In the genomic region with DNA sequence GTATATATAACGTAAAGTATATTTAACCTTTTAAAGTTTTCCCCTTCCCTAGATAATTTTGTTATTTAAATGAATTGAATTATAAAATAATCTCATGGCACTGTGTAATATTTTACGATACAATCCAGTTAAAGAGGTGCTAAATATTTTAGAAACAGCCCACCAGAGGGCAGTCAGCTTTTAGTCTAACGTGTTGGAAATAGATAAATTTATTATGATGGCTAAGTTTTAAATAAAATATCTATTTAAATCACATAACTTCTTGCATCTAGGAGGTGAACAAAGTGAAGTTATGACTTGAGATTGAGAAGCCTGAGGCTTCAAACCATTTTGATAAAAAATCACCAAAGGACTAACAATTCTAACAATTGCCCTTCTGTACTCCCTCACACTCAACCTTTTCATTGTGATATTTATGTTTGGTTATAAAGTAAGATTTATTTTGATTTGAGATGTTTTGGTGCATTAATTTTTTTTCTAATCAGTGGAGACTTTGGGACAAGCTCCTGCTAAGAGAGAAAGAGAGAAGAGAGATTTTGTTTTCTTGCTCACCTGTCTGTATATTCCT, we compare ENCODE assay signal across 8 cellular contexts.
A peak's percentile ranks its signal among the peaks of the same experiment; 100 is the strongest.
DNase-seq lines count a peak whose midpoint lies in the region; ATAC-seq, FAIRE-seq and TF ChIP-seq lines count a peak whose summit lies in the region.

No MANE protein-coding gene starts in this region.

- SMC1A ChIA-PET in GM12878 (lab: Charles Lee; ENCODE audit: uncharacterized antibody, unreplicated experiment): interaction anchor here (0.6 to 10.1 kb wide), 43 partner anchors 10 to 827 kb away, joined by 3 to 57 read pairs (median 4); no protein-coding TSS in a partner anchor

- no peak overlapping the region for H2AFZ ChIP-seq in GM12878 (ENCODE audit: control insufficient read depth, low read depth, low read length)

- H3K79me2 ChIP-seq in GM12878 (ENCODE audit: control insufficient read depth, insufficient read depth, low read length): no peaks in the 10 kb centered on the region

- H3K9me3 ChIP-seq in GM12878 (replicated peaks; ENCODE audit: control insufficient read depth, insufficient read depth, low read length): no peaks in the 10 kb centered on the region
- no peaks in the 10 kb centered on the region for H3K9me3 ChIP-seq in lung (ENCODE audit: control insufficient read depth in 2 of 2, insufficient read depth in 1 of 2, low read length in 1 of 2)

- FAIRE-seq in GM12878 (lab: Jason Lieb, UNC): no peak

- H3K4me1 ChIP-seq in GM12878 (ENCODE audit: control insufficient read depth, insufficient read depth, low read length): no peaks in the 10 kb centered on the region
- no peaks in the 10 kb centered on the region for H3K4me1 ChIP-seq in lung (ENCODE audit: control insufficient read depth in 2 of 2, insufficient read depth in 2 of 2, low read length in 2 of 2)

- no peak for TF ChIP-seq EP300 in GM12878 (IDR thresholded peaks at IDR 0.05; ENCODE audit: borderline replicate concordance in 1 of 2, control insufficient read depth in 1 of 2, low read depth in 2 of 2, low read length in 2 of 2)

- H3K36me3 ChIP-seq in GM12878 (ENCODE audit: control insufficient read depth in 2 of 2, insufficient read depth in 2 of 2, low read length in 1 of 2) (no peaks in the 10 kb centered on the region), lung (ENCODE audit: control insufficient read depth in 2 of 2, insufficient read depth in 2 of 2, low read length in 2 of 2) (no peaks in the 10 kb centered on the region)

- RAD21 ChIA-PET in GM12878 (lab: Charles Lee; ENCODE audit: unreplicated experiment): interaction anchor here (0.7 to 5.9 kb wide), 27 partner anchors 8 to 946 kb away, joined by 3 to 44 read pairs (median 3); a partner anchor contains a TSS

- intact Hi-C loops in GM12878 (cut with micrococcal nuclease; ENCODE audit: unreplicated experiment): loop anchor here (1.0 to 10.0 kb wide), 7 partner anchors 170 to 1512 kb away; no protein-coding TSS in a partner anchor

- H3K27me3 ChIP-seq in GM12878 (replicated peaks in 1 of 2; ENCODE audit: control insufficient read depth in 2 of 2, insufficient read depth in 2 of 2, low read length in 1 of 2) (peaks cover 0 to 10% of the 10 kb centered on the region in 2 experiments; a peak in 2 of 4 replicates), lung (ENCODE audit: control insufficient read depth, insufficient read depth) (no peaks in the 10 kb centered on the region)

- no TSS peak for BruUV-seq in GM12878 (replicated peaks; lab: Mats Ljungman, UMichigan)

- in situ Hi-C loops in GM12878 (cut with MboI): loop anchor here (5.0 to 10.0 kb wide), 5 partner anchors 251 to 748 kb away; no protein-coding TSS in a partner anchor

- POLR2A ChIA-PET in GM12878 (lab: Charles Lee): interaction anchor here (0.8 kb wide), 1 partner anchor 38 kb away, joined by 4 read pairs; no protein-coding TSS in a partner anchor

- TF ChIP-seq RAD21 in GM12878 (IDR thresholded peaks at IDR 0.05; ENCODE audit: insufficient read depth, low read depth, low read length): peak; percentile 88

- H3K4me2 ChIP-seq in GM12878 (ENCODE audit: control insufficient read depth, insufficient read depth): no peak overlapping the region

- ATAC-seq in GM12878: peak; percentile 55; the same call in 2 of the 3 replicates
- no peak for ATAC-seq in lung (ENCODE audit: insufficient read depth, low FRiP score)
- ATAC-seq in GM19395 (IDR thresholded peaks at IDR 0.05; ENCODE audit: unreplicated experiment): no peak
- no peak for ATAC-seq in HG03342 (IDR thresholded peaks at IDR 0.05; ENCODE audit: unreplicated experiment)

- WGBS in GM12878 (ENCODE audit: insufficient coverage, insufficient replicate concordance, low lambda C conversion rate, missing lambda C conversion rate): 0% methylated on average over 3 of the region's 3 CpGs
- 7 to 15% methylated on average over 3 of the region's 3 CpGs for WGBS in lung, 2 donors

- TF ChIP-seq POLR2A in GM12878 (IDR thresholded peaks at IDR 0.05; ENCODE audit: low read depth, low read length): no peak

- H3K27ac ChIP-seq in C4-2B (no peak overlapping the region), GM12878 (ENCODE audit: control insufficient read depth, insufficient read depth) (no peak overlapping the region), lung (ENCODE audit: low read depth in 1 of 2, low read length in 1 of 2) (no peak overlapping the region)

- TF ChIP-seq CTCF in C4-2B (conservative IDR thresholded peaks at IDR 0.05) (peak; percentile 79), GM12873 (IDR thresholded peaks at IDR 0.05; ENCODE audit: insufficient read depth, low read depth, low read length, missing control alignments) (peak; percentile 32), GM12878 (IDR thresholded peaks at IDR 0.05 in 2 of 3, conservative IDR thresholded peaks at IDR 0.05 in 1 of 3; ENCODE audit: control insufficient read depth in 2 of 3, extremely low read depth in 1 of 3, insufficient read depth in 1 of 3, low read depth in 3 of 3, low read length in 3 of 3) (peak; percentile 29 to 59 (median 30); a peak in 3 of 6 replicates), lung (IDR thresholded peaks at IDR 0.05; ENCODE audit: control extremely low read depth, extremely low read depth) (peak; percentile 6)

- CTCF ChIA-PET in GM12878 (lab: Yijun Ruan, JAX): interaction anchor here (0.6 to 7.3 kb wide), 27 partner anchors 12 to 827 kb away, joined by 3 to 66 read pairs (median 4); no protein-coding TSS in a partner anchor

- peak; percentile 6 for DNase-seq in NCI-H446 treated with DMSO at 0.1 percent for 48 hours (lab: John Stamatoyannopoulos, UW)
- no peak for DNase-seq in GM12878 (ENCODE audit: low read depth, low spot score)
- DNase-seq in lung (ENCODE audit: low spot score): no peak
- no peak for DNase-seq in 8988T

- no peaks in the 10 kb centered on the region for H4K20me1 ChIP-seq in GM12878 (ENCODE audit: control insufficient read depth, insufficient read depth)

- H3K4me3 ChIP-seq in GM12878: no peak overlapping the region
- H3K4me3 ChIP-seq in lung: no peak overlapping the region

- H3K9ac ChIP-seq in GM12878 (ENCODE audit: control insufficient read depth, insufficient read depth, low read length): no peak overlapping the region

TF ChIP-seq in GM12878, 131 proteins besides CTCF, POLR2A, EP300 and RAD21:
- TF ChIP-seq SMC3 (IDR thresholded peaks at IDR 0.05; ENCODE audit: borderline replicate concordance, low read length) (peak; percentile 92), SIX5 (IDR thresholded peaks at IDR 0.05; ENCODE audit: low read depth, low read length, severe bottlenecking) (no peak), ZBED1 (IDR thresholded peaks at IDR 0.05; ENCODE audit: borderline replicate concordance) (no peak), ZNF274 (IDR thresholded peaks at IDR 0.05; ENCODE audit: insufficient read depth, insufficient read length) (no peak), DPF2 (IDR thresholded peaks at IDR 0.05) (no peak)
- TF ChIP-seq, protein P1, sequence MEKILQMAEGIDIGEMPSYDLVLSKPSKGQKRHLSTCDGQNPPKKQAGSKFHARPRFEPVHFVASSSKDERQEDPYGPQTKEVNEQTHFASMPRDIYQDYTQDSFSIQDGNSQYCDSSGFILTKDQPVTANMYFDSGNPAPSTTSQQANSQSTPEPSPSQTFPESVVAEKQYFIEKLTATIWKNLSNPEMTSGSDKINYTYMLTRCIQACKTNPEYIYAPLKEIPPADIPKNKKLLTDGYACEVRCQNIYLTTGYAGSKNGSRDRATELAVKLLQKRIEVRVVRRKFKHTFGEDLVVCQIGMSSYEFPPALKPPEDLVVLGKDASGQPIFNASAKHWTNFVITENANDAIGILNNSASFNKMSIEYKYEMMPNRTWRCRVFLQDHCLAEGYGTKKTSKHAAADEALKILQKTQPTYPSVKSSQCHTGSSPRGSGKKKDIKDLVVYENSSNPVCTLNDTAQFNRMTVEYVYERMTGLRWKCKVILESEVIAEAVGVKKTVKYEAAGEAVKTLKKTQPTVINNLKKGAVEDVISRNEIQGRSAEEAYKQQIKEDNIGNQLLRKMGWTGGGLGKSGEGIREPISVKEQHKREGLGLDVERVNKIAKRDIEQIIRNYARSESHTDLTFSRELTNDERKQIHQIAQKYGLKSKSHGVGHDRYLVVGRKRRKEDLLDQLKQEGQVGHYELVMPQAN (conservative IDR thresholded peaks at IDR 0.05): no peak
- TF ChIP-seq, protein P2, sequence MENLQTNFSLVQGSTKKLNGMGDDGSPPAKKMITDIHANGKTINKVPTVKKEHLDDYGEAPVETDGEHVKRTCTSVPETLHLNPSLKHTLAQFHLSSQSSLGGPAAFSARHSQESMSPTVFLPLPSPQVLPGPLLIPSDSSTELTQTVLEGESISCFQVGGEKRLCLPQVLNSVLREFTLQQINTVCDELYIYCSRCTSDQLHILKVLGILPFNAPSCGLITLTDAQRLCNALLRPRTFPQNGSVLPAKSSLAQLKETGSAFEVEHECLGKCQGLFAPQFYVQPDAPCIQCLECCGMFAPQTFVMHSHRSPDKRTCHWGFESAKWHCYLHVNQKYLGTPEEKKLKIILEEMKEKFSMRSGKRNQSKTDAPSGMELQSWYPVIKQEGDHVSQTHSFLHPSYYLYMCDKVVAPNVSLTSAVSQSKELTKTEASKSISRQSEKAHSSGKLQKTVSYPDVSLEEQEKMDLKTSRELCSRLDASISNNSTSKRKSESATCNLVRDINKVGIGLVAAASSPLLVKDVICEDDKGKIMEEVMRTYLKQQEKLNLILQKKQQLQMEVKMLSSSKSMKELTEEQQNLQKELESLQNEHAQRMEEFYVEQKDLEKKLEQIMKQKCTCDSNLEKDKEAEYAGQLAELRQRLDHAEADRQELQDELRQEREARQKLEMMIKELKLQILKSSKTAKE (IDR thresholded peaks at IDR 0.05; ENCODE audit: low read depth, poor library complexity, severe bottlenecking): peak; percentile 26

Comparison
In these comparisons a context has a peak if more than half of its experiments do, and no peak if none do; other contexts are left out.
1. CTCF ChIP-seq: peak in every context shown above with its lines; median percentile 79 in C4-2B; 32 in GM12873; 30 in GM12878; 6 in lung.